In the genomic region with DNA sequence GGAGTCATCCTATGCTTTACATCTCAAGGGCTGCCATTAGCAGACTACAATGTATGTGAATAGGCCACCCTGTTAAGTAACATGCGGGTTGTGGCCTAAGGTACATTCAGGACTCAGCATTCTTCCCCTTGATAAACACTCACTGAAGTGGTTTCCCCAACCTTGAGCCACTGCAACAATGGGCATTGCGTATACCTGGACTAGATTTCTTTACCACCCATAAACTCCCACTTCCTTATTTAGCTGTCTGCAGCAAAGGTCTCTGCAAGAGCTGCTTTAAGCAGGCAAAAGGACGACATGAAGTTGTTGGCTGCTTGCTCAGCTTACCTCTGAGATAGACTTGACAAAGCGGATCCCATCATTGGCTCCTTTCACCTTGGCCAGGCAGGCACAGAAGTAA, we compare ENCODE assay signal across 17 cellular contexts. TPM values are rescaled to one million over a fixed set of nuclear protein-coding genes. Genes with fewer than 3 reads are reported as not detected.
A peak's percentile ranks its signal among the peaks of the same experiment; 100 is the strongest.
DNase-seq lines count a peak whose midpoint lies in the region; ATAC-seq and TF ChIP-seq lines count a peak whose summit lies in the region.
"Had no signal": no experiment of that assay in that cellular context is flagged by ENCODE, and none has a peak within 500 bp of the region (broad histone marks: within the 10 kb centered on the region; RNA-seq: fewer than 3 reads in every experiment).

No MANE protein-coding gene starts in this region.

- H2AFZ ChIP-seq in MM.1S (ENCODE audit: low read length), result no peak overlapping the region
- H2AFZ ChIP-seq in GM23338, result no peak overlapping the region

- CTCF ChIA-PET in CD8-positive, alpha-beta memory T cell (lab: Charles Lee), result interaction anchor here (0.8 to 2.1 kb wide), 3 partner anchors 12 to 100 kb away, joined by 3 to 6 read pairs (median 4); no protein-coding TSS in a partner anchor
- CTCF ChIA-PET in activated CD8-positive, alpha-beta T cell treated with anti-CD3 and anti-CD28 coated beads for 36 hours (lab: Charles Lee), result interaction anchor here (1.2 to 6.7 kb wide), 6 partner anchors 10 to 99 kb away, joined by 3 to 51 read pairs (median 11); no protein-coding TSS in a partner anchor
- CTCF ChIA-PET in WTC11 (lab: Charles Lee), result no interaction called here

- no peaks in the 10 kb centered on the region for H3K27me3 ChIP-seq in CD8-positive, alpha-beta memory T cell (ENCODE audit: insufficient read depth, low read length, poor library complexity, severe bottlenecking)
- H3K27me3 ChIP-seq in MM.1S (replicated peaks; ENCODE audit: insufficient read depth, low read length) (no peaks in the 10 kb centered on the region), psoas muscle (ENCODE audit: insufficient read depth in 3 of 3, low read length in 2 of 3) (no peaks in the 10 kb centered on the region), GM23338 (ENCODE audit: insufficient read depth) (no peaks in the 10 kb centered on the region)
- H3K27me3 ChIP-seq: BLaER1, cardiac muscle cell had no signal

- H4K20me1 ChIP-seq in MM.1S (ENCODE audit: insufficient read depth, low read length) (no peaks in the 10 kb centered on the region), GM23338 (replicated peaks; ENCODE audit: insufficient read depth) (peaks cover 9% of the 10 kb centered on the region)

- ATAC-seq in activated CD8-positive, alpha-beta T cell treated with anti-CD3 and anti-CD28 coated beads for 36 hours, result no peak
- ATAC-seq in psoas muscle (no peak), GM18517 (IDR thresholded peaks at IDR 0.05; ENCODE audit: unreplicated experiment) (no peak), GM23338 (no peak), WTC11 (no peak), HG03108 (IDR thresholded peaks at IDR 0.05; ENCODE audit: unreplicated experiment) (no peak)

- POLR2A ChIA-PET in CD8-positive, alpha-beta memory T cell (lab: Charles Lee), result interaction anchor here (0.6 to 2.2 kb wide), 3 partner anchors 14 to 128 kb away, joined by 3 to 6 read pairs (median 6); no protein-coding TSS in a partner anchor
- POLR2A ChIA-PET in activated CD8-positive, alpha-beta T cell treated with anti-CD3 and anti-CD28 coated beads for 36 hours (lab: Charles Lee), result interaction anchor here (0.6 to 6.1 kb wide), 7 partner anchors 10 to 36 kb away, joined by 3 to 61 read pairs (median 4); a partner anchor contains a TSS
- POLR2A ChIA-PET in WTC11 (lab: Charles Lee), result no interaction called here

- peak overlapping the region; percentile 39 to 98 (median 88) for H3K27ac Mint-ChIP-seq in CD8-positive, alpha-beta memory T cell
- H3K27ac Mint-ChIP-seq in activated CD8-positive, alpha-beta T cell treated with anti-CD3 and anti-CD28 coated beads for 36 hours, result peak overlapping the region; percentile 78
- H3K27ac Mint-ChIP-seq in GM23338, result no peak overlapping the region
- no peak overlapping the region for H3K27ac Mint-ChIP-seq in WTC11

- no peaks in the 10 kb centered on the region for H3K9me3 Mint-ChIP-seq in CD8-positive, alpha-beta memory T cell
- H3K9me3 Mint-ChIP-seq in activated CD8-positive, alpha-beta T cell treated with anti-CD3 and anti-CD28 coated beads for 36 hours, result peaks cover 2% of the 10 kb centered on the region
- H3K9me3 Mint-ChIP-seq in GM23338, result no peaks in the 10 kb centered on the region; the same call in 2 of the 3 replicates
- no peaks in the 10 kb centered on the region for H3K9me3 Mint-ChIP-seq in WTC11

- no peak overlapping the region for H3K9ac ChIP-seq in MM.1S (ENCODE audit: low read length)
- H3K9ac ChIP-seq: BLaER1 had no signal

- peak overlapping the region in 6 of 7 donors; percentile 16 to 89 (median 60) for H3K4me3 Mint-ChIP-seq in CD8-positive, alpha-beta memory T cell
- H3K4me3 Mint-ChIP-seq in activated CD8-positive, alpha-beta T cell treated with anti-CD3 and anti-CD28 coated beads for 36 hours, result peak overlapping the region; percentile 66
- H3K4me3 Mint-ChIP-seq in GM23338, result no peak overlapping the region
- H3K4me3 Mint-ChIP-seq in WTC11, result no peak overlapping the region

- peaks cover 74% of the 10 kb centered on the region for H3K4me1 ChIP-seq in CD8-positive, alpha-beta memory T cell (ENCODE audit: insufficient read depth, low read length)
- peaks cover 50% of the 10 kb centered on the region for H3K4me1 ChIP-seq in MM.1S (ENCODE audit: low read length)
- peaks cover 90% of the 10 kb centered on the region for H3K4me1 ChIP-seq in psoas muscle
- no peaks in the 10 kb centered on the region for H3K4me1 ChIP-seq in GM23338 (ENCODE audit: insufficient read depth)
- H3K4me1 ChIP-seq: HAP-1 had no signal

- peaks cover 81 to 100% (median 88%) of the 10 kb centered on the region in 3 donors for H3K4me1 Mint-ChIP-seq in CD8-positive, alpha-beta memory T cell
- peaks cover 87% of the 10 kb centered on the region for H3K4me1 Mint-ChIP-seq in activated CD8-positive, alpha-beta T cell treated with anti-CD3 and anti-CD28 coated beads for 36 hours (ENCODE audit: low read depth)
- H3K4me1 Mint-ChIP-seq in GM23338 (no peaks in the 10 kb centered on the region), WTC11 (no peaks in the 10 kb centered on the region)

- TF ChIP-seq CTCF in MM.1S (IDR thresholded peaks at IDR 0.05; ENCODE audit: low read length) (no peak), psoas muscle (IDR thresholded peaks at IDR 0.05) (no peak), GM23338 (conservative IDR thresholded peaks at IDR 0.05; ENCODE audit: low read depth in 2 of 2) (no peak), WTC11 (IDR thresholded peaks at IDR 0.05) (no peak)
- no peak for TF ChIP-seq CTCF in activated CD8-positive, alpha-beta T cell treated with anti-CD3 and anti-CD28 coated beads for 36 hours (IDR thresholded peaks at IDR 0.05)

- DNase-seq in CD8-positive, alpha-beta memory T cell, result no peak
- peak; percentile 54 for DNase-seq in MM.1S
- DNase-seq in activated CD8-positive, alpha-beta T cell treated with anti-CD3 and anti-CD28 coated beads for 36 hours, result no peak
- DNase-seq in psoas muscle, result no peak
- DNase-seq in GM23338 (ENCODE audit: low spot score), result no peak
- no peak for DNase-seq in WTC11 (ENCODE audit: low spot score)
- DNase-seq: activated effector memory CD4-positive, alpha-beta T cell treated with anti-CD3 and anti-CD28 coated beads, Interleukin-2, amount 50 U/mL, for 16 hours; NCI-H1092; NCI-H345 had no signal

- no peaks in the 10 kb centered on the region for H3K79me2 ChIP-seq in MM.1S (ENCODE audit: low read length)
- no peaks in the 10 kb centered on the region for H3K79me2 ChIP-seq in GM23338 (replicated peaks; ENCODE audit: insufficient read depth)

- WGBS in psoas muscle, 3 donors, result 60 to 86% (median 71%) methylated on average over 4 of the region's 4 CpGs

- peak overlapping the region; percentile 12; the same call in 1 of the 2 replicates for H3K4me2 ChIP-seq in MM.1S (ENCODE audit: low read depth, low read length)
- no peak overlapping the region for H3K4me2 ChIP-seq in GM23338
- H3K4me2 ChIP-seq: BLaER1 had no signal

- H3K27me3 Mint-ChIP-seq in CD8-positive, alpha-beta memory T cell, result peaks cover 0 to 2% of the 10 kb centered on the region in 2 donors
- H3K27me3 Mint-ChIP-seq in activated CD8-positive, alpha-beta T cell treated with anti-CD3 and anti-CD28 coated beads for 36 hours, result no peaks in the 10 kb centered on the region
- peaks cover 4% of the 10 kb centered on the region for H3K27me3 Mint-ChIP-seq in GM23338 (ENCODE audit: insufficient read depth, low read depth, poor library complexity)
- H3K27me3 Mint-ChIP-seq in WTC11 (ENCODE audit: low read depth), result no peaks in the 10 kb centered on the region

- H3K9me2 ChIP-seq in MM.1S (replicated peaks; ENCODE audit: insufficient read depth, low read length), result no peaks in the 10 kb centered on the region
- no peaks in the 10 kb centered on the region for H3K9me2 ChIP-seq in GM23338 (ENCODE audit: insufficient read depth)

- peaks cover 44% of the 10 kb centered on the region for H3K36me3 ChIP-seq in CD8-positive, alpha-beta memory T cell (ENCODE audit: insufficient read depth, low read length)
- no peaks in the 10 kb centered on the region for H3K36me3 ChIP-seq in MM.1S (replicated peaks; ENCODE audit: insufficient read depth, low read length)
- H3K36me3 ChIP-seq in psoas muscle (ENCODE audit: insufficient read depth in 1 of 2, low read depth in 1 of 2), result peaks cover 27 to 65% of the 10 kb centered on the region in 2 donors
- H3K36me3 ChIP-seq in GM23338 (ENCODE audit: insufficient read depth), result peaks cover 57% of the 10 kb centered on the region

- peaks cover 29 to 80% (median 31%) of the 10 kb centered on the region in 3 donors for H3K36me3 Mint-ChIP-seq in CD8-positive, alpha-beta memory T cell
- peaks cover 86% of the 10 kb centered on the region for H3K36me3 Mint-ChIP-seq in activated CD8-positive, alpha-beta T cell treated with anti-CD3 and anti-CD28 coated beads for 36 hours (ENCODE audit: low read depth)
- peaks cover 47% of the 10 kb centered on the region for H3K36me3 Mint-ChIP-seq in GM23338 (ENCODE audit: low read depth)
- peaks cover 72% of the 10 kb centered on the region for H3K36me3 Mint-ChIP-seq in WTC11

- H3K4me3 ChIP-seq in CD8-positive, alpha-beta memory T cell (ENCODE audit: low read length), result no peak overlapping the region
- H3K4me3 ChIP-seq in MM.1S (ENCODE audit: low read length) (no peak overlapping the region), psoas muscle (no peak overlapping the region), GM23338 (no peak overlapping the region)
- H3K4me3 ChIP-seq: BLaER1, cardiac muscle cell, HAP-1 had no signal

- peaks cover 26% of the 10 kb centered on the region for H3F3A ChIP-seq in MM.1S (ENCODE audit: insufficient read depth, low read length)
- no peaks in the 10 kb centered on the region for H3F3A ChIP-seq in GM23338 (replicated peaks; ENCODE audit: low read depth)

- H3K27ac ChIP-seq in CD8-positive, alpha-beta memory T cell (ENCODE audit: low read depth, low read length), result no peak overlapping the region
- peak overlapping the region; percentile 31; the same call in 1 of the 2 replicates for H3K27ac ChIP-seq in MM.1S (ENCODE audit: low read length)
- H3K27ac ChIP-seq in psoas muscle, result peak overlapping the region; percentile 99
- H3K27ac ChIP-seq in GM23338 (ENCODE audit: low read depth), result no peak overlapping the region
- H3K27ac ChIP-seq: BLaER1, cardiac muscle cell had no signal

- intact Hi-C loops in activated CD8-positive, alpha-beta T cell treated with anti-CD3 and anti-CD28 coated beads for 36 hours (cut with micrococcal nuclease), result loop anchor here (5.0 kb wide), 2 partner anchors 37 to 88 kb away; a partner anchor contains a TSS
- intact Hi-C loops in psoas muscle (cut with DNase I), result no loop called here

- no peaks in the 10 kb centered on the region for H3K9me3 ChIP-seq in CD8-positive, alpha-beta memory T cell (ENCODE audit: low read length)
- H3K9me3 ChIP-seq in MM.1S (replicated peaks; ENCODE audit: insufficient read depth, low read length), result no peaks in the 10 kb centered on the region
- no peaks in the 10 kb centered on the region for H3K9me3 ChIP-seq in psoas muscle
- H3K9me3 ChIP-seq: BLaER1, HAP-1 had no signal

RNA-seq across cellular contexts. Expression of a gene that starts 16.2 kb away (rescaled TPM):
- total RNA-seq in CD8-positive, alpha-beta memory T cell, result 10 to 100 TPM; 13.4 to 13.7 TPM
- 11.0 TPM for polyA plus RNA-seq in CD8-positive, alpha-beta memory T cell
- 10 to 100 TPM; 14.1 to 14.5 TPM for total RNA-seq in activated CD8-positive, alpha-beta T cell treated with anti-CD3 and anti-CD28 coated beads for 36 hours
- total RNA-seq in psoas muscle (100 to 1,000 TPM in 3 of 4 donors, 10 to 100 TPM in 1; 60.1 to 129 (median 115) TPM), WTC11 (2021) (12.1 to 13.9 TPM (median 12.8 TPM) in 3 replicates)
- polyA plus RNA-seq in psoas muscle (10 to 100 TPM; 14.0 to 68.3 (median 40.0) TPM), GM23338 (2016; fragmentation: Nextera tagmentation; extraction: Ambion mirVana) (3.8 and 4.5 TPM in 2 replicates)
- 17.2 and 19.1 TPM in 2 replicates for total RNA-seq in GM23338 (2014; rRNA removed; shearing (Covaris generic))

RNA-seq across cellular contexts. Expression of a gene that starts 36.1 kb away (rescaled TPM):
- total RNA-seq in CD8-positive, alpha-beta memory T cell, result 1 to 10 TPM; 5.8 to 5.9 TPM
- polyA plus RNA-seq in CD8-positive, alpha-beta memory T cell, result 70.8 TPM
- 1 to 10 TPM; 3.2 to 3.4 TPM for total RNA-seq in activated CD8-positive, alpha-beta T cell treated with anti-CD3 and anti-CD28 coated beads for 36 hours
- total RNA-seq in psoas muscle, result under 1 TPM in 1 of 4 donors, not detected in 3; 0.50 TPM
- under 1 TPM in 2 of 3 donors, not detected in 1; 0.05 to 0.10 TPM for polyA plus RNA-seq in psoas muscle
- not detected in 2 replicates for total RNA-seq in GM23338 (2014; rRNA removed; shearing (Covaris generic))
- 0.10 and 0.24 TPM in 2 replicates for polyA plus RNA-seq in GM23338 (2016; fragmentation: Nextera tagmentation; extraction: Ambion mirVana)
- total RNA-seq in WTC11 (2021), result not detected in 3 replicates
- total RNA-seq: cardiac muscle cell, endothelial cell of umbilical vein, glomerular endothelial cell had no signal
- polyA plus RNA-seq: endothelial cell of umbilical vein, keratinocyte had no signal

RNA-seq across cellular contexts. Expression of a gene that starts 47.9 kb away (rescaled TPM):
- not detected for total RNA-seq in CD8-positive, alpha-beta memory T cell
- not detected for polyA plus RNA-seq in CD8-positive, alpha-beta memory T cell
- not detected for total RNA-seq in activated CD8-positive, alpha-beta T cell treated with anti-CD3 and anti-CD28 coated beads for 36 hours
- total RNA-seq in psoas muscle, result under 1 TPM in 3 of 4 donors, not detected in 1; 0.04 to 0.10 (median 0.06) TPM
- under 1 TPM; 0.01 to 0.07 (median 0.03) TPM for polyA plus RNA-seq in psoas muscle
- total RNA-seq in GM23338 (2014; rRNA removed; shearing (Covaris generic)), result not detected in 2 replicates
- polyA plus RNA-seq in GM23338 (2016; fragmentation: Nextera tagmentation; extraction: Ambion mirVana), result not detected in 2 replicates
- total RNA-seq in WTC11 (2021), result 0.02 to 0.25 TPM in 2 of 3 replicates, not detected in the other
- total RNA-seq: cardiac muscle cell, endothelial cell of umbilical vein, glomerular endothelial cell had no signal
- polyA plus RNA-seq: cardiac muscle cell, endothelial cell of umbilical vein had no signal

Comparison
In these comparisons a context has a peak if more than half of its experiments do, and no peak if none do; other contexts are left out.
1. H3K27ac ChIP-seq: peak in MM.1S (single experiment) and psoas muscle (single experiment); none in CD8-positive, alpha-beta memory T cell (single experiment) and GM23338 (single experiment).
2. H3K27ac Mint-ChIP-seq: peak in CD8-positive, alpha-beta memory T cell (8 of 8) and activated CD8-positive, alpha-beta T cell treated with anti-CD3 and anti-CD28 coated beads for 36 hours (single experiment); none in GM23338 (single experiment) and WTC11 (single experiment).
3. H3K4me3 Mint-ChIP-seq: peak in CD8-positive, alpha-beta memory T cell (6 of 7) and activated CD8-positive, alpha-beta T cell treated with anti-CD3 and anti-CD28 coated beads for 36 hours (single experiment); none in GM23338 (single experiment) and WTC11 (single experiment).